In the genomic region with DNA sequence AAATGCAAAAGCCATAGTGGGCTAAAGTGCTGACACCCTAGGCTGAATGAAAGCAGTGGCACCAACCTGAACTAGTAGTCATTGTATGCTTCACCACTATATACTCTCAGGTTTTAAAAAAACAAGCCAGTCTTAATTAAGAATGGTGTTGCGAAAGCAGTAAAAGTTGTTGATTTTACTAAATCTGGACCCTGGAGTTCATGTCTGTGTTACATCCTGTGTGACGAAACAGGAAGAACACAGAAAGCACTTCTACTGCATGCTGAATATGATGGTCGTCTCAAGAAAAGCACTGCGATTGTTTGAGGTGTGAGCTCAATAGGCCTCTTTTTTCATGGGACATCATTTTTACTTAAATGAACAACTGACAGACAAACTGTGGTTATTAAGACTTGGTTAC, we compare ENCODE assay signal across 11 cellular contexts. TPM values are rescaled to one million over a fixed set of nuclear protein-coding genes. Genes with fewer than 3 reads are reported as not detected.
A peak's percentile ranks its signal among the peaks of the same experiment; 100 is the strongest.
DNase-seq lines count a peak whose midpoint lies in the region; ATAC-seq and TF ChIP-seq lines count a peak whose summit lies in the region.
"Had no signal": no experiment of that assay in that cellular context is flagged by ENCODE, and none has a peak within 500 bp of the region (broad histone marks: within the 10 kb centered on the region; RNA-seq: fewer than 3 reads in every experiment).

No MANE protein-coding gene starts in this region.

- H3K4me3 ChIP-seq in choroid plexus epithelial cell (ENCODE audit: low read depth, low read length), result no peak overlapping the region

- peak; percentile 95 to 97 for ATAC-seq in naive thymus-derived CD8-positive, alpha-beta T cell

- H3K36me3 Mint-ChIP-seq in naive thymus-derived CD8-positive, alpha-beta T cell, result no peaks in the 10 kb centered on the region

- no peaks in the 10 kb centered on the region for H3K27me3 Mint-ChIP-seq in naive thymus-derived CD8-positive, alpha-beta T cell

- peaks cover 0 to 9% (median 2%) of the 10 kb centered on the region in 4 donors for H3K4me1 Mint-ChIP-seq in naive thymus-derived CD8-positive, alpha-beta T cell

- POLR2A ChIA-PET in naive thymus-derived CD8-positive, alpha-beta T cell (lab: Charles Lee), result interaction anchor here (0.7 to 1.6 kb wide), 2 partner anchors 30 to 34 kb away, joined by 3 to 5 read pairs; no protein-coding TSS in a partner anchor

- TF ChIP-seq CTCF in choroid plexus epithelial cell (conservative IDR thresholded peaks at IDR 0.05; ENCODE audit: low read depth, low read length), result no peak

- peaks cover 0 to 3% (median 0%) of the 10 kb centered on the region in 9 donors for H3K9me3 Mint-ChIP-seq in naive thymus-derived CD8-positive, alpha-beta T cell

- H3K27ac Mint-ChIP-seq in naive thymus-derived CD8-positive, alpha-beta T cell, result peak overlapping the region; percentile 82 to 98 (median 92)

- peak; percentile 77 for DNase-seq in SIG-M5 treated with dmso at 0.1 percent for 504 hours (lab: John Stamatoyannopoulos, UW; ENCODE audit: unreplicated experiment)
- no peak for DNase-seq in SIG-M5 (lab: John Stamatoyannopoulos, UW)
- peak; percentile 75 for DNase-seq in NOMO-1 treated with DMSO at 0.1 percent for 48 hours (lab: John Stamatoyannopoulos, UW; ENCODE audit: unreplicated experiment)
- peak; percentile 57 for DNase-seq in choroid plexus epithelial cell (ENCODE audit: low read depth)
- peak in 6 of 10 donors; percentile 14 to 64 (median 42) for DNase-seq in naive thymus-derived CD8-positive, alpha-beta T cell
- no peak for DNase-seq in NCI-H2029 treated with DMSO at 0.1 percent for 48 hours (lab: John Stamatoyannopoulos, UW)
- DNase-seq in DMS153 (lab: John Stamatoyannopoulos, UW), result no peak
- no peak for DNase-seq in AG08395 (ENCODE audit: low spot score)
- DNase-seq: EL; NCI-H226; stimulated activated CD4-positive, alpha-beta T cell treated with anti-CD3 and anti-CD28 coated beads, Interleukin-4, amount 100 ng/mL, for 24 hours had no signal

- H3K4me3 Mint-ChIP-seq in naive thymus-derived CD8-positive, alpha-beta T cell, result peak overlapping the region in 8 of 10 donors; percentile 8 to 66 (median 44)

RNA-seq across cellular contexts. Expression of a gene that starts 24.2 kb away (rescaled TPM):
- not detected for total RNA-seq in naive thymus-derived CD8-positive, alpha-beta T cell
- polyA plus RNA-seq in naive thymus-derived CD8-positive, alpha-beta T cell, result not detected

RNA-seq across cellular contexts. Expression of a gene that starts 45.7 kb away (rescaled TPM):
- 1 to 10 TPM; 5.6 to 6.7 TPM for total RNA-seq in naive thymus-derived CD8-positive, alpha-beta T cell
- polyA plus RNA-seq in naive thymus-derived CD8-positive, alpha-beta T cell, result 1 to 10 TPM; 2.3 to 6.3 (median 3.7) TPM

Comparison
In these comparisons a context has a peak if more than half of its experiments do, and no peak if none do; other contexts are left out.
1. DNase-seq: peak in SIG-M5 treated with dmso at 0.1 percent for 504 hours (single experiment), NOMO-1 treated with DMSO at 0.1 percent for 48 hours (single experiment), choroid plexus epithelial cell (single experiment) and naive thymus-derived CD8-positive, alpha-beta T cell (6 of 10); none in SIG-M5 (single experiment), NCI-H2029 treated with DMSO at 0.1 percent for 48 hours (single experiment), DMS153 (single experiment) and AG08395 (single experiment).